In genomic region chr9:108142504-108143201, GRCh38 we compare ENCODE assay signal across 10 cellular contexts.
DNase-seq lines count a peak whose midpoint lies in the region; ATAC-seq, FAIRE-seq and TF ChIP-seq lines count a peak whose summit lies in the region.
"Had no signal": no experiment of that assay in that cellular context is flagged by ENCODE, and none has a peak within 500 bp of the region (broad histone marks: within the 10 kb centered on the region; RNA-seq: fewer than 3 reads in every experiment).

No MANE protein-coding gene starts in this region.

- H3K79me1 ChIP-seq in mesendoderm (ENCODE audit: low read length) = no peaks in the 10 kb centered on the region

- H2BK120ac ChIP-seq in mesendoderm (ENCODE audit: low read depth, low read length) = no peak overlapping the region

- 10 to 15% methylated on average over 10 of the region's 10 CpGs for WGBS in esophagus, 2 donors
- WGBS in mesendoderm (ENCODE audit: extremely low coverage, insufficient coverage, low lambda C conversion rate) = no CpG with 5 or more reads among the region's 10 CpGs
- 21 to 37% methylated on average over 10 of the region's 10 CpGs for WGBS in testis, 2 donors

- no peak overlapping the region for H3K23ac ChIP-seq in mesendoderm (ENCODE audit: low read length)

- H3K9ac ChIP-seq in mesendoderm (ENCODE audit: low read length) = no peak overlapping the region

- intact Hi-C loops in testis (cut with DNase I; ENCODE audit: low total_unique reads) = no loop called here

- TF ChIP-seq POLR2A in testis (IDR thresholded peaks at IDR 0.05) (no peak), GM12891 (IDR thresholded peaks at IDR 0.05; ENCODE audit: low read depth, low read length) (no peak)

- H3K36me3 ChIP-seq in esophagus (ENCODE audit: control insufficient read depth in 2 of 2, insufficient read depth in 2 of 2, low read length in 1 of 2) (no peaks in the 10 kb centered on the region), mesendoderm (ENCODE audit: control insufficient read depth, insufficient read depth, low read length) (no peaks in the 10 kb centered on the region), testis (ENCODE audit: low read depth, missing control alignments) (no peaks in the 10 kb centered on the region)
- H3K36me3 ChIP-seq: SJSA1 had no signal

- no peaks in the 10 kb centered on the region for H3K79me2 ChIP-seq in mesendoderm (ENCODE audit: control insufficient read depth, insufficient read depth, low read length)

- no peak overlapping the region for H2BK15ac ChIP-seq in mesendoderm (replicated peaks; ENCODE audit: low read depth)

- H3K18ac ChIP-seq in mesendoderm (ENCODE audit: low read length) = no peak overlapping the region

- TF ChIP-seq CTCF in testis (IDR thresholded peaks at IDR 0.05) = peak in 1 of 3 experiments; percentile 19

- H3K36me3 Mint-ChIP-seq in activated T-cell treated with anti-CD3 and anti-CD28 coated beads, Interleukin-2, amount 50 U/mL, for 4 hours (ENCODE audit: insufficient read depth) = no peaks in the 10 kb centered on the region

- H3K4me2 ChIP-seq in mesendoderm (ENCODE audit: low read length) = no peak overlapping the region

- H2AK5ac ChIP-seq in mesendoderm (ENCODE audit: low read length) = no peak overlapping the region

- H3K27me3 ChIP-seq in esophagus (ENCODE audit: control insufficient read depth in 1 of 2, insufficient read depth in 2 of 2, low read length in 2 of 2) (no peaks in the 10 kb centered on the region), mesendoderm (ENCODE audit: insufficient read depth, low read length, poor library complexity) (no peaks in the 10 kb centered on the region), testis (no peaks in the 10 kb centered on the region)
- H3K27me3 ChIP-seq: SJSA1 had no signal

- FAIRE-seq in GM12891 (lab: Jason Lieb, UNC) = no peak

- H3K56ac ChIP-seq in mesendoderm (ENCODE audit: low read length) = no peak overlapping the region

- H3K9me3 ChIP-seq in esophagus (ENCODE audit: control insufficient read depth in 2 of 2, insufficient read depth in 1 of 2, low read depth in 1 of 2, low read length in 1 of 2) (no peaks in the 10 kb centered on the region), testis (no peaks in the 10 kb centered on the region)
- H3K9me3 ChIP-seq: SJSA1 had no signal

- peak; percentile 56 for DNase-seq in M059J (ENCODE audit: low read depth)
- peak; percentile 46 for DNase-seq in mesendoderm
- peak; percentile 88 for DNase-seq in testis
- no peak for DNase-seq in GF-D8 (lab: John Stamatoyannopoulos, UW)
- DNase-seq in activated T-cell treated with anti-CD3 and anti-CD28 coated beads, Interleukin-2, amount 50 U/mL, for 4 hours = no peak
- DNase-seq in GM12891 (ENCODE audit: insufficient read length, low spot score) = no peak
- DNase-seq in NCI-H1417 (lab: John Stamatoyannopoulos, UW) = no peak
- DNase-seq: GOT3 had no signal

- no peak overlapping the region for H3K4me3 ChIP-seq in esophagus (ENCODE audit: low read depth in 1 of 2, low read length in 2 of 2)
- no peak overlapping the region for H3K4me3 ChIP-seq in mesendoderm (ENCODE audit: low read length)
- H3K4me3 ChIP-seq in testis = no peak overlapping the region
- H3K4me3 ChIP-seq: SJSA1 had no signal

- H3K4me1 Mint-ChIP-seq in activated T-cell treated with anti-CD3 and anti-CD28 coated beads, Interleukin-2, amount 50 U/mL, for 4 hours (ENCODE audit: low read depth) = no peaks in the 10 kb centered on the region

- H3K27ac ChIP-seq in esophagus (ENCODE audit: low read depth in 2 of 2, low read length in 1 of 2) (peak overlapping the region; percentile 80 to 87), mesendoderm (ENCODE audit: low read depth, low read length) (no peak overlapping the region), testis (peak overlapping the region; percentile 12 to 83)
- H3K27ac ChIP-seq: SJSA1 had no signal

- no peak overlapping the region for H2BK5ac ChIP-seq in mesendoderm (ENCODE audit: low read length)

- no peak for ATAC-seq in activated T-cell treated with anti-CD3 and anti-CD28 coated beads, Interleukin-2, amount 50 U/mL, for 4 hours

- no peak overlapping the region for H4K8ac ChIP-seq in mesendoderm (ENCODE audit: low read depth, low read length)

- peaks cover 2% of the 10 kb centered on the region for H3K27me3 Mint-ChIP-seq in activated T-cell treated with anti-CD3 and anti-CD28 coated beads, Interleukin-2, amount 50 U/mL, for 4 hours (ENCODE audit: low read depth)

- H3K4me1 ChIP-seq in esophagus (ENCODE audit: control insufficient read depth in 2 of 2, insufficient read depth in 2 of 2, low read length in 1 of 2) (peaks cover 4 to 7% of the 10 kb centered on the region in 2 donors), mesendoderm (ENCODE audit: control insufficient read depth, low read depth, low read length) (no peaks in the 10 kb centered on the region), testis (peaks cover 19% of the 10 kb centered on the region)
- H3K4me1 ChIP-seq: SJSA1 had no signal

- no peak overlapping the region for H3K4ac ChIP-seq in mesendoderm (ENCODE audit: low read depth, low read length)

- no peak overlapping the region for H3K4me3 Mint-ChIP-seq in activated T-cell treated with anti-CD3 and anti-CD28 coated beads, Interleukin-2, amount 50 U/mL, for 4 hours

- H4K5ac ChIP-seq in mesendoderm (ENCODE audit: low read length) = no peak overlapping the region

- H3K9me3 Mint-ChIP-seq in activated T-cell treated with anti-CD3 and anti-CD28 coated beads, Interleukin-2, amount 50 U/mL, for 4 hours = peaks cover 7% of the 10 kb centered on the region

TF ChIP-seq in GM12891, 5 proteins besides CTCF, POLR2A, EP300 and RAD21:
- TF ChIP-seq PAX5 (IDR thresholded peaks at IDR 0.05; ENCODE audit: insufficient read depth, low read length, severe bottlenecking) (no peak), SPI1 (IDR thresholded peaks at IDR 0.05; ENCODE audit: low read depth, low read length) (no peak), TAF1 (IDR thresholded peaks at IDR 0.05; ENCODE audit: low read depth, low read length) (no peak), POLR2AphosphoS5 (IDR thresholded peaks at IDR 0.05; ENCODE audit: low read depth, low read length) (no peak), POU2F2 (IDR thresholded peaks at IDR 0.05; ENCODE audit: low read depth, low read length) (no peak)

Comparison
In these comparisons a context has a peak if more than half of its experiments do, and no peak if none do; other contexts are left out.
1. DNase-seq: peak in M059J (single experiment), mesendoderm (single experiment) and testis (single experiment); none in GF-D8 (single experiment), activated T-cell treated with anti-CD3 and anti-CD28 coated beads, Interleukin-2, amount 50 U/mL, for 4 hours (single experiment), GM12891 (single experiment) and NCI-H1417 (0 of 3).